8 cellular contexts compared by ENCODE assay signal in genomic region chr16:57994778-57995177, GRCh38. TPM values are rescaled to one million over a fixed set of nuclear protein-coding genes. Genes with fewer than 3 reads are reported as not detected.
DNase-seq lines count a peak whose midpoint lies in the region; ATAC-seq and TF ChIP-seq lines count a peak whose summit lies in the region.

No MANE protein-coding gene starts in this region.

- no peak overlapping the region for H3K27ac Mint-ChIP-seq in Calu3 (ENCODE audit: unreplicated experiment)
- H3K27ac Mint-ChIP-seq in activated CD4-positive, alpha-beta T cell treated with anti-CD3 and anti-CD28 coated beads, Interleukin-2, amount 10 ng/mL, durations not matched to agents 24 days and 14 days: no peak overlapping the region

- DNase-seq in Calu3: peak; percentile 68
- peak; percentile 66 for DNase-seq in MV-4-11 (lab: John Stamatoyannopoulos, UW)
- peak; percentile 85 for DNase-seq in activated CD4-positive, alpha-beta T cell treated with anti-CD3 and anti-CD28 coated beads, Interleukin-2, amount 10 ng/mL, durations not matched to agents 24 days and 14 days
- peak; percentile 11 for DNase-seq in fibroblast of the aortic adventitia (ENCODE audit: low read depth)
- DNase-seq in stimulated activated CD4-positive, alpha-beta T cell treated with anti-CD3 and anti-CD28 coated beads, Interleukin-4, amount 100 ng/mL, for 1 hour: peak; percentile 24
- no peak for DNase-seq in HK-2 (ENCODE audit: unreplicated experiment)
- DNase-seq in DMS153 (lab: John Stamatoyannopoulos, UW): no peak

- H3K4me3 Mint-ChIP-seq in Calu3 (ENCODE audit: low read depth, unreplicated experiment): no peak overlapping the region
- peak overlapping the region; percentile 28 for H3K4me3 Mint-ChIP-seq in activated CD4-positive, alpha-beta T cell treated with anti-CD3 and anti-CD28 coated beads, Interleukin-2, amount 10 ng/mL, durations not matched to agents 24 days and 14 days

- peaks cover 28% of the 10 kb centered on the region for H3K4me1 Mint-ChIP-seq in Calu3 (ENCODE audit: low read depth, unreplicated experiment)
- H3K4me1 Mint-ChIP-seq in activated CD4-positive, alpha-beta T cell treated with anti-CD3 and anti-CD28 coated beads, Interleukin-2, amount 10 ng/mL, durations not matched to agents 24 days and 14 days: peaks cover 32% of the 10 kb centered on the region

- H3K4me3 ChIP-seq in fibroblast of the aortic adventitia (ENCODE audit: low read depth, low read length): no peak overlapping the region

- no TSS peak for BruUV-seq in Calu3 (replicated peaks; lab: Mats Ljungman, UMichigan)

- CTCF ChIA-PET in Calu3 (lab: Charles Lee): no interaction called here

- no peaks in the 10 kb centered on the region for H3K9me3 Mint-ChIP-seq in Calu3 (ENCODE audit: low read depth, unreplicated experiment)
- H3K9me3 Mint-ChIP-seq in activated CD4-positive, alpha-beta T cell treated with anti-CD3 and anti-CD28 coated beads, Interleukin-2, amount 10 ng/mL, durations not matched to agents 24 days and 14 days: no peaks in the 10 kb centered on the region

- no peaks in the 10 kb centered on the region for H3K27me3 Mint-ChIP-seq in Calu3 (ENCODE audit: unreplicated experiment)
- H3K27me3 Mint-ChIP-seq in activated CD4-positive, alpha-beta T cell treated with anti-CD3 and anti-CD28 coated beads, Interleukin-2, amount 10 ng/mL, durations not matched to agents 24 days and 14 days: no peaks in the 10 kb centered on the region

- peaks cover 26% of the 10 kb centered on the region for H3K36me3 Mint-ChIP-seq in Calu3 (ENCODE audit: insufficient read depth, unreplicated experiment)
- peaks cover 21% of the 10 kb centered on the region for H3K36me3 Mint-ChIP-seq in activated CD4-positive, alpha-beta T cell treated with anti-CD3 and anti-CD28 coated beads, Interleukin-2, amount 10 ng/mL, durations not matched to agents 24 days and 14 days (ENCODE audit: low read depth)

- ATAC-seq in GM21447 (IDR thresholded peaks at IDR 0.05; ENCODE audit: unreplicated experiment): peak; percentile 61

- TF ChIP-seq CTCF in Calu3 (IDR thresholded peaks at IDR 0.05; ENCODE audit: unreplicated experiment): no peak
- TF ChIP-seq CTCF in fibroblast of the aortic adventitia (IDR thresholded peaks at IDR 0.05; ENCODE audit: insufficient read depth, low read length): peak; percentile 43

- intact Hi-C loops in Calu3 (cut with micrococcal nuclease; ENCODE audit: unreplicated experiment): no loop called here
- intact Hi-C loops in activated CD4-positive, alpha-beta T cell treated with anti-CD3 and anti-CD28 coated beads, Interleukin-2, amount 10 ng/mL, durations not matched to agents 24 days and 14 days (cut with micrococcal nuclease): loop anchor here (5.0 kb wide), 1 partner anchor 187 kb away; no protein-coding TSS in a partner anchor

RNA-seq across cellular contexts. Expression of gene ZNF319, which starts 5.7 kb away (rescaled TPM):
- 10.0 and 10.2 TPM in 2 replicates for total RNA-seq in Calu3 (2022)
- total RNA-seq in activated CD4-positive, alpha-beta T cell treated with anti-CD3 and anti-CD28 coated beads, Interleukin-2, amount 10 ng/mL, durations not matched to agents 24 days and 14 days: 8.0 and 8.3 TPM in 2 replicates
- total RNA-seq in fibroblast of the aortic adventitia (ENCODE audit: low replicate concordance): 2.3 and 4.8 TPM in 2 replicates

RNA-seq across cellular contexts. Expression of gene USB1, which starts 6.4 kb away (rescaled TPM):
- total RNA-seq in Calu3 (2022) (59.3 and 67.0 TPM in 2 replicates), fibroblast of the aortic adventitia (ENCODE audit: low replicate concordance) (7.0 and 15.8 TPM in 2 replicates)
- total RNA-seq in activated CD4-positive, alpha-beta T cell treated with anti-CD3 and anti-CD28 coated beads, Interleukin-2, amount 10 ng/mL, durations not matched to agents 24 days and 14 days: 50.9 and 54.4 TPM in 2 replicates

RNA-seq across cellular contexts. Expression of gene CNGB1, which starts 23.9 kb away (rescaled TPM):
- total RNA-seq in Calu3 (2022): 0.19 TPM in 1 of 2 replicates, not detected in the other
- total RNA-seq in activated CD4-positive, alpha-beta T cell treated with anti-CD3 and anti-CD28 coated beads, Interleukin-2, amount 10 ng/mL, durations not matched to agents 24 days and 14 days: not detected in 2 replicates
- total RNA-seq in fibroblast of the aortic adventitia (ENCODE audit: low replicate concordance): not detected in 2 replicates

RNA-seq across cellular contexts. Expression of gene MMP15, which starts 30.8 kb away (rescaled TPM):
- total RNA-seq in Calu3 (2022) (81.4 and 93.7 TPM in 2 replicates), fibroblast of the aortic adventitia (ENCODE audit: low replicate concordance) (1.3 and 2.4 TPM in 2 replicates)
- total RNA-seq in activated CD4-positive, alpha-beta T cell treated with anti-CD3 and anti-CD28 coated beads, Interleukin-2, amount 10 ng/mL, durations not matched to agents 24 days and 14 days: 0.89 and 1.1 TPM in 2 replicates

Comparison
In these comparisons a context has a peak if more than half of its experiments do, and no peak if none do; other contexts are left out.
1. DNase-seq: peak in Calu3 (single experiment), MV-4-11 (single experiment), activated CD4-positive, alpha-beta T cell treated with anti-CD3 and anti-CD28 coated beads, Interleukin-2, amount 10 ng/mL, durations not matched to agents 24 days and 14 days (single experiment), fibroblast of the aortic adventitia (single experiment) and stimulated activated CD4-positive, alpha-beta T cell treated with anti-CD3 and anti-CD28 coated beads, Interleukin-4, amount 100 ng/mL, for 1 hour (single experiment); none in HK-2 (single experiment) and DMS153 (single experiment).